In genomic region chrX:13703589-13703988, GRCh38 we compare ENCODE assay signal across 2 cellular contexts.
TF ChIP-seq lines count a peak whose summit lies in the region.

No MANE protein-coding gene starts in this region.

TF ChIP-seq in K562, 482 proteins besides CTCF, POLR2A, EP300 and RAD21:
- TF ChIP-seq SPI1 (IDR thresholded peaks at IDR 0.05; ENCODE audit: borderline replicate concordance, low read depth, low read length): no peak
- no peak for TF ChIP-seq HDGF (IDR thresholded peaks at IDR 0.05)
- no peak for TF ChIP-seq POLR2H (tag; IDR thresholded peaks at IDR 0.05; ENCODE audit: low read depth)
- no peak for TF ChIP-seq FOXO4 (CRISPR knock-in tag; IDR thresholded peaks at IDR 0.05)
- TF ChIP-seq SAFB2 (IDR thresholded peaks at IDR 0.05; ENCODE audit: borderline replicate concordance, low read depth, low read length, severe bottlenecking): no peak
- TF ChIP-seq ZNF41 (CRISPR knock-in tag; conservative IDR thresholded peaks at IDR 0.05): no peak
- TF ChIP-seq MEF2D (tag; conservative IDR thresholded peaks at IDR 0.05; ENCODE audit: low read depth): no peak
- no peak for TF ChIP-seq LCOR (CRISPR knock-in tag; IDR thresholded peaks at IDR 0.05)
- TF ChIP-seq KDM2B (CRISPR knock-in tag; IDR thresholded peaks at IDR 0.05): no peak
- TF ChIP-seq CREB1 (IDR thresholded peaks at IDR 0.05): no peak
- TF ChIP-seq CREB1 (CRISPR knock-in tag; IDR thresholded peaks at IDR 0.05): no peak
- TF ChIP-seq LEF1 (IDR thresholded peaks at IDR 0.05): no peak
- no peak for TF ChIP-seq RNF2 (IDR thresholded peaks at IDR 0.05)
- no peak for TF ChIP-seq ID3 (CRISPR knock-in tag; IDR thresholded peaks at IDR 0.05)
- no peak for TF ChIP-seq ID3 (tag; IDR thresholded peaks at IDR 0.05)
- TF ChIP-seq GABPB1 (CRISPR knock-in tag; IDR thresholded peaks at IDR 0.05): no peak
- TF ChIP-seq NFYB (IDR thresholded peaks at IDR 0.05; ENCODE audit: extremely low read depth, insufficient read length): no peak
- TF ChIP-seq PML (IDR thresholded peaks at IDR 0.05; ENCODE audit: low read length): no peak
- no peak for TF ChIP-seq SMARCA5 (IDR thresholded peaks at IDR 0.05)
- TF ChIP-seq ZBTB26 (CRISPR knock-in tag; IDR thresholded peaks at IDR 0.05): no peak
- TF ChIP-seq NCOA1 (IDR thresholded peaks at IDR 0.05; ENCODE audit: low read depth): no peak

TF ChIP-seq in GM12891, 5 proteins besides CTCF, POLR2A, EP300 and RAD21:
- no peak for TF ChIP-seq SPI1 (IDR thresholded peaks at IDR 0.05; ENCODE audit: low read depth, low read length)
- no peak for TF ChIP-seq PAX5 (IDR thresholded peaks at IDR 0.05; ENCODE audit: insufficient read depth, low read length, severe bottlenecking)
